Comparison of ENCODE assay signal across 12 cellular contexts in the genomic region with DNA sequence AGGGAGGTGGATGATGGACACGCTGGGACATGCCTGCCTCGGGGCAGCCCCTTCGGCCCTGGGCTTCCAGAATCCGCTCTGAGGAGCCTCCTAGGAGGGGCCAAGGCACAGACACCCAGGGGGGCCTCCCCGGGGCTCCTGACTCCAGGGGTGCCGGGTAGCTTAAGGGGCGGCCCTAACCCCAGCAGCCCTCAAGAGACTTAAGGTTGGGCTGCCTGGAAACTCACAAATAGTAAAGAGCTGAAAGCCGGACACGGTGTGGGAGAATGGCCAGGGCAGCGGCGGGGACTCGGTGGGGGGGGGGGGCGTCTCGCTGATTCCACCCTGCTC. TPM values are rescaled to one million over a fixed set of nuclear protein-coding genes. Genes with fewer than 3 reads are reported as not detected.
DNase-seq lines count a peak whose midpoint lies in the region; ATAC-seq and TF ChIP-seq lines count a peak whose summit lies in the region.
"Had no signal": no experiment of that assay in that cellular context is flagged by ENCODE, and none has a peak within 500 bp of the region (broad histone marks: within the 10 kb centered on the region; RNA-seq: fewer than 3 reads in every experiment).

No MANE protein-coding gene starts in this region.

- H3K36me3 Mint-ChIP-seq in CD14-positive monocyte = peaks cover 27 to 53% of the 10 kb centered on the region in 2 donors

- H3K36me3 ChIP-seq in sigmoid colon = peaks cover 0 to 6% (median 0%) of the 10 kb centered on the region in 4 donors
- H3K36me3 ChIP-seq: thyroid gland had no signal

- peaks cover 0 to 2% (median 0%) of the 10 kb centered on the region in 7 donors for H3K9me3 Mint-ChIP-seq in CD14-positive monocyte

- DNase-seq in CD14-positive monocyte (ENCODE audit: low spot score) (no peak), fibroblast of villous mesenchyme (ENCODE audit: low read depth) (no peak), sigmoid colon (no peak), EL (no peak), superior temporal gyrus (ENCODE audit: extremely low spot score) (no peak), A172 (ENCODE audit: low spot score) (no peak)
- DNase-seq: NCI-H1417 had no signal

- H3K27ac Mint-ChIP-seq in CD14-positive monocyte = no peak overlapping the region

- no peak for ATAC-seq in HG03045 (IDR thresholded peaks at IDR 0.05; ENCODE audit: unreplicated experiment)

- H3K27ac ChIP-seq in VCaP = peak overlapping the region; percentile 87
- peak overlapping the region; percentile 72 to 89 (median 79) for H3K27ac ChIP-seq in sigmoid colon

- no peak for TF ChIP-seq EP300 in sigmoid colon (IDR thresholded peaks at IDR 0.05)

- H3K4me3 Mint-ChIP-seq in CD14-positive monocyte = peak overlapping the region; percentile 73 to 87

- H3K4me3 ChIP-seq in fibroblast of villous mesenchyme (ENCODE audit: low read depth, low read length) (peak overlapping the region; percentile 49), sigmoid colon (peak overlapping the region in 2 of 4 donors; percentile 14 to 28)
- H3K4me3 ChIP-seq: thyroid gland had no signal

- peaks cover 0 to 1% (median 0%) of the 10 kb centered on the region in 3 donors for H3K27me3 Mint-ChIP-seq in CD14-positive monocyte (ENCODE audit: low read depth in 3 of 3)

- H3K9me3 ChIP-seq in sigmoid colon = no peaks in the 10 kb centered on the region
- H3K9me3 ChIP-seq: thyroid gland had no signal

- TF ChIP-seq POLR2A in sigmoid colon (IDR thresholded peaks at IDR 0.05) = no peak

- intact Hi-C loops in CD14-positive monocyte (cut with micrococcal nuclease) = no loop called here
- intact Hi-C loops in sigmoid colon (cut with DNase I) = no loop called here

- whole genome bisulfite sequencing in sigmoid colon, 2 donors = 72 to 81% methylated on average over 14 of the region's 14 CpGs

- H3K4me1 ChIP-seq in sigmoid colon = peaks cover 0 to 38% (median 35%) of the 10 kb centered on the region in 4 donors

- TF ChIP-seq CTCF in CD14-positive monocyte (IDR thresholded peaks at IDR 0.05) = no peak
- no peak for TF ChIP-seq CTCF in VCaP (conservative IDR thresholded peaks at IDR 0.05)
- TF ChIP-seq CTCF in fibroblast of villous mesenchyme (IDR thresholded peaks at IDR 0.05; ENCODE audit: insufficient read depth, low read depth, low read length) = no peak
- no peak for TF ChIP-seq CTCF in sigmoid colon (IDR thresholded peaks at IDR 0.05)

- H3K27me3 ChIP-seq in sigmoid colon = no peaks in the 10 kb centered on the region
- H3K27me3 ChIP-seq: thyroid gland had no signal

- peaks cover 69% of the 10 kb centered on the region for H3K4me1 Mint-ChIP-seq in CD14-positive monocyte

RNA-seq across cellular contexts. Expression of gene ARID3A, which starts 7.7 kb away (rescaled TPM):
- polyA plus RNA-seq in CD14-positive monocyte = 1 to 10 TPM; 2.1 to 3.2 TPM
- 39.3 and 45.8 TPM in 2 replicates for total RNA-seq in fibroblast of villous mesenchyme
- total RNA-seq in sigmoid colon = 10 to 100 TPM in 1 of 4 donors, 1 to 10 TPM in 3; 3.1 to 11.6 (median 4.3) TPM
- 1 to 10 TPM; 1.4 to 6.0 (median 1.8) TPM for polyA plus RNA-seq in sigmoid colon
- total RNA-seq in A172 (2014; rRNA removed; shearing (Covaris generic)) = 2.4 and 4.4 TPM in 2 replicates

RNA-seq across cellular contexts. Expression of gene KISS1R, which starts 16.4 kb away (rescaled TPM):
- polyA plus RNA-seq in CD14-positive monocyte = not detected
- not detected in 2 replicates for total RNA-seq in fibroblast of villous mesenchyme
- not detected for total RNA-seq in sigmoid colon
- polyA plus RNA-seq in sigmoid colon = under 1 TPM in 1 of 3 donors, not detected in 2; 0.13 TPM
- not detected in 2 replicates for total RNA-seq in A172 (2014; rRNA removed; shearing (Covaris generic))
- total RNA-seq: OCI-LY7, thyroid gland had no signal

RNA-seq across cellular contexts. Expression of gene R3HDM4, which starts 20.5 kb away (rescaled TPM):
- polyA plus RNA-seq in CD14-positive monocyte (10 to 100 TPM; 78.7 to 99.9 TPM), sigmoid colon (10 to 100 TPM; 30.5 to 85.3 (median 33.0) TPM)
- total RNA-seq in fibroblast of villous mesenchyme (26.3 and 31.6 TPM in 2 replicates), sigmoid colon (10 to 100 TPM; 21.4 to 37.2 (median 27.7) TPM)
- 23.0 and 29.7 TPM in 2 replicates for total RNA-seq in A172 (2014; rRNA removed; shearing (Covaris generic))

RNA-seq across cellular contexts. Expression of gene RNU6-9, which starts 40.2 kb away (rescaled TPM):
- polyA plus RNA-seq in CD14-positive monocyte (not detected), sigmoid colon (not detected)
- total RNA-seq in fibroblast of villous mesenchyme (not detected in 2 replicates), sigmoid colon (not detected)
- total RNA-seq in A172 (2014; rRNA removed; shearing (Covaris generic)) = not detected in 2 replicates
- total RNA-seq: OCI-LY7; T-helper 2 cell treated with Interferon-gamma antibody and Interleukin-4, amounts not matched to agents 100 ng/mL and 5 ng/mL, for 36 hours; thyroid gland had no signal

RNA-seq across cellular contexts. Expression of gene MED16, which starts 40.5 kb away (rescaled TPM):
- polyA plus RNA-seq in CD14-positive monocyte (10 to 100 TPM; 20.7 to 37.4 TPM), sigmoid colon (10 to 100 TPM; 36.1 to 62.5 (median 51.7) TPM)
- total RNA-seq in fibroblast of villous mesenchyme (26.8 and 30.0 TPM in 2 replicates), sigmoid colon (10 to 100 TPM; 22.4 to 33.2 (median 25.6) TPM)
- 15.2 and 17.2 TPM in 2 replicates for total RNA-seq in A172 (2014; rRNA removed; shearing (Covaris generic))
